ENCODE assay signal across 1 cellular context in the genomic region with DNA sequence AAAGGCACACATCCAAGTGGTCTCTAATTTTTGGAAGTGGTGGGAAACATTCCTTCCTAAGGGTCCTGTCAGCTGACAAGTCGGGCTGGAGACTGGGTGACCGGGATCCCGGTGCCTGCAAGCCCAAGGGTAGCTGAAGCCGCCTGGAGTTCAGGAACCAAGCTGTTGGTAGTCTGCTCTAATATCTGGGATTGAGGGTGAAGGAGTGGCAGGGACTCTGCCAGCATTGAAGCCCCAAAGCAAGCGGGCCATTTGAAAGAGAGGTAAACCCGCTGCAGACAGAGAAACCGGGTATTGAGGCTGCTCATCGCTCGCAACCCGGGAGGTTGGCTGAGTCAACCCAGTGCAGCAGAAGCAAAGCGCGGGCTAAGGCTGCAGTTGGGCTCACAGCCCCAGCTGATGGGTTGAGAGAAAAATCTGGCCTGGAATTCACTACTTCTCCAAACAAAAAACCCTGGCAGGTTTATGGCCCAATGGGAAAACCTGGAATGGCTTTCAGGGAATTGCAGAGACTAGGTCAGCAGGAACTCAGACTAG.
TF ChIP-seq lines count a peak whose summit lies in the region.

No MANE protein-coding gene starts in this region.

TF ChIP-seq in GM23338, 12 proteins besides CTCF, POLR2A, EP300 and RAD21 (continued from another document):
- TF ChIP-seq CREB1 (CRISPR knock-in tag; IDR thresholded peaks at IDR 0.05; ENCODE audit: low read depth) (peak; percentile 65), ZNF331 (CRISPR knock-in tag; IDR thresholded peaks at IDR 0.05; ENCODE audit: low read depth) (no peak), EZH2 (IDR thresholded peaks at IDR 0.05; ENCODE audit: low read depth, unreplicated experiment) (peak; percentile 55), EZH2phosphoT487 (IDR thresholded peaks at IDR 0.05; ENCODE audit: unreplicated experiment) (no peak), ZNF114 (CRISPR knock-in tag; IDR thresholded peaks at IDR 0.05) (no peak), NANOG (IDR thresholded peaks at IDR 0.05; ENCODE audit: borderline replicate concordance) (no peak), POLR2AphosphoS5 (IDR thresholded peaks at IDR 0.05; ENCODE audit: low read depth) (peak; percentile 48), STAT1 (IDR thresholded peaks at IDR 0.05; ENCODE audit: unreplicated experiment) (no peak), JUNB (IDR thresholded peaks at IDR 0.05; ENCODE audit: unreplicated experiment) (no peak)
- TF ChIP-seq, protein P1, sequence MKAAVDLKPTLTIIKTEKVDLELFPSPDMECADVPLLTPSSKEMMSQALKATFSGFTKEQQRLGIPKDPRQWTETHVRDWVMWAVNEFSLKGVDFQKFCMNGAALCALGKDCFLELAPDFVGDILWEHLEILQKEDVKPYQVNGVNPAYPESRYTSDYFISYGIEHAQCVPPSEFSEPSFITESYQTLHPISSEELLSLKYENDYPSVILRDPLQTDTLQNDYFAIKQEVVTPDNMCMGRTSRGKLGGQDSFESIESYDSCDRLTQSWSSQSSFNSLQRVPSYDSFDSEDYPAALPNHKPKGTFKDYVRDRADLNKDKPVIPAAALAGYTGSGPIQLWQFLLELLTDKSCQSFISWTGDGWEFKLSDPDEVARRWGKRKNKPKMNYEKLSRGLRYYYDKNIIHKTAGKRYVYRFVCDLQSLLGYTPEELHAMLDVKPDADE (IDR thresholded peaks at IDR 0.05): no peak
- TF ChIP-seq, protein P2, sequence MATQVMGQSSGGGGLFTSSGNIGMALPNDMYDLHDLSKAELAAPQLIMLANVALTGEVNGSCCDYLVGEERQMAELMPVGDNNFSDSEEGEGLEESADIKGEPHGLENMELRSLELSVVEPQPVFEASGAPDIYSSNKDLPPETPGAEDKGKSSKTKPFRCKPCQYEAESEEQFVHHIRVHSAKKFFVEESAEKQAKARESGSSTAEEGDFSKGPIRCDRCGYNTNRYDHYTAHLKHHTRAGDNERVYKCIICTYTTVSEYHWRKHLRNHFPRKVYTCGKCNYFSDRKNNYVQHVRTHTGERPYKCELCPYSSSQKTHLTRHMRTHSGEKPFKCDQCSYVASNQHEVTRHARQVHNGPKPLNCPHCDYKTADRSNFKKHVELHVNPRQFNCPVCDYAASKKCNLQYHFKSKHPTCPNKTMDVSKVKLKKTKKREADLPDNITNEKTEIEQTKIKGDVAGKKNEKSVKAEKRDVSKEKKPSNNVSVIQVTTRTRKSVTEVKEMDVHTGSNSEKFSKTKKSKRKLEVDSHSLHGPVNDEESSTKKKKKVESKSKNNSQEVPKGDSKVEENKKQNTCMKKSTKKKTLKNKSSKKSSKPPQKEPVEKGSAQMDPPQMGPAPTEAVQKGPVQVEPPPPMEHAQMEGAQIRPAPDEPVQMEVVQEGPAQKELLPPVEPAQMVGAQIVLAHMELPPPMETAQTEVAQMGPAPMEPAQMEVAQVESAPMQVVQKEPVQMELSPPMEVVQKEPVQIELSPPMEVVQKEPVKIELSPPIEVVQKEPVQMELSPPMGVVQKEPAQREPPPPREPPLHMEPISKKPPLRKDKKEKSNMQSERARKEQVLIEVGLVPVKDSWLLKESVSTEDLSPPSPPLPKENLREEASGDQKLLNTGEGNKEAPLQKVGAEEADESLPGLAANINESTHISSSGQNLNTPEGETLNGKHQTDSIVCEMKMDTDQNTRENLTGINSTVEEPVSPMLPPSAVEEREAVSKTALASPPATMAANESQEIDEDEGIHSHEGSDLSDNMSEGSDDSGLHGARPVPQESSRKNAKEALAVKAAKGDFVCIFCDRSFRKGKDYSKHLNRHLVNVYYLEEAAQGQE (IDR thresholded peaks at IDR 0.05; ENCODE audit: unreplicated experiment): no peak
